In the genomic region with DNA sequence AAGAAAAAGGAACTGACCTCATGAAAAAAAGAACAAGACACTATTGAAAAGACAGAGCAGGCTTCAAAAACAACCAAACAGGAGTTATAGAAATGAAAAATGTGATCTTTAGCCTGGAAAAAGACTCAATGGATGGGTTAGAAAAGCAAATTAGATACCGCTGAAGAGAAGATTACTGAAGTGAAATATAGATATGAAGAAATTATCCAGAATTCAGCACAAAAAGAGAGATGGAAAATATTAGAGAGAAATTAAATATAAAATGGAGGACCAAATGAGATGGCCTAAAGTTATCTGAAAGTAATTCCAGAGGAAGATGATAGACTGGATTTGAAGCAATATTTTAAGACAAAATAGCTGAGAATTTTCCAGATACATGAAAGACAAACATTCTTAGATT, we compare ENCODE assay signal across 29 cellular contexts.
"Had no signal": no experiment of that assay in that cellular context is flagged by ENCODE, and none has a peak within 500 bp of the region (broad histone marks: within the 10 kb centered on the region; RNA-seq: fewer than 3 reads in every experiment).

No MANE protein-coding gene starts in this region.

- H3K79me2 ChIP-seq: parathyroid adenoma had no signal

- H3K36me3 ChIP-seq: ovary had no signal

- H2AFZ ChIP-seq: parathyroid adenoma had no signal

- ATAC-seq: naive thymus-derived CD8-positive, alpha-beta T cell; natural killer cell treated with Interleukin-12 subunit alpha and Interleukin-12 subunit beta and Interleukin-15 and Interleukin-18, amount 100 ng/mL, for 72 hours; psoas muscle; right cardiac atrium; right lobe of liver; stimulated activated memory B cell treated with anti-CD40 and anti-IgM and Interleukin-4, amounts not matched to agents 10 μg/mL and 1 μg/mL and 100 μg/mL, for 72 hours; stimulated activated naive CD8-positive, alpha-beta T cell treated with anti-CD3 and anti-CD28 coated beads, Interleukin-15, amount 100 ng/mL, for 72 hours; stimulated activated naive CD8-positive, alpha-beta T cell treated with anti-CD3 and anti-CD28 coated beads, Interleukin-15, Interleukin-2, amounts not matched to agents 100 U/mL and 50 U/mL, for 24 hours had no signal

- H3K27me3 ChIP-seq: neutrophil, ovary, right lobe of liver, sigmoid colon, suprapubic skin, testis, tibial artery, upper lobe of left lung, vagina had no signal

- H3K9ac ChIP-seq: parathyroid adenoma had no signal

- DNase-seq: naive thymus-derived CD8-positive, alpha-beta T cell; nephron progenitor cell; nucleus accumbens; ovary; posterior cingulate gyrus; psoas muscle; right cardiac atrium; right lobe of liver; small intestine; stimulated activated CD4-positive, alpha-beta T cell treated with anti-CD3 and anti-CD28 coated beads, Interleukin-15, amount 100 ng/mL, for 24 hours; stimulated activated CD4-positive, alpha-beta T cell treated with anti-CD3 and anti-CD28 coated beads, Interleukin-4, amount 100 ng/mL, for 1 hour; stimulated activated CD4-positive, alpha-beta T cell treated with anti-CD3 and anti-CD28 coated beads, Interleukin-4, amount 100 ng/mL, for 4 hours; stimulated activated CD8-positive, alpha-beta memory T cell treated with anti-CD3 and anti-CD28 coated beads, Interleukin-4, amount 100 ng/mL, for 48 hours; stimulated activated naive CD4-positive, alpha-beta T cell; stimulated activated naive CD8-positive, alpha-beta T cell treated with anti-CD3 and anti-CD28 coated beads, Interleukin-15, amount 100 ng/mL, for 72 hours; stimulated activated naive CD8-positive, alpha-beta T cell treated with anti-CD3 and anti-CD28 coated beads, Interleukin-15, Interleukin-2, amounts not matched to agents 100 U/mL and 50 U/mL, for 24 hours; substantia nigra; testis; tibial artery; trophoblast cell; upper lobe of left lung had no signal

- FAIRE-seq: small intestine, urothelium cell line had no signal

- H3K4me1 ChIP-seq: psoas muscle, right lobe of liver, sigmoid colon, suprapubic skin, tibial artery, vagina had no signal

- H3K9me3 ChIP-seq: neutrophil, ovary, right lobe of liver, suprapubic skin, testis, upper lobe of left lung, vagina had no signal

- H3K4me3 ChIP-seq: ovary, psoas muscle, right lobe of liver, sigmoid colon, suprapubic skin, testis, tibial artery, upper lobe of left lung, vagina had no signal

- H3K27ac ChIP-seq: neutrophil, ovary, parathyroid adenoma, psoas muscle, right lobe of liver, sigmoid colon, suprapubic skin, testis, tibial artery, upper lobe of left lung, vagina had no signal
